Comparison of ENCODE assay signal across 19 cellular contexts in genomic region chr4:75702919-75703411, GRCh38. TPM values are rescaled to one million over a fixed set of nuclear protein-coding genes. Genes with fewer than 3 reads are reported as not detected.
DNase-seq lines count a peak whose midpoint lies in the region; TF ChIP-seq lines count a peak whose summit lies in the region.
"Had no signal": no experiment of that assay in that cellular context is flagged by ENCODE, and none has a peak within 500 bp of the region (broad histone marks: within the 10 kb centered on the region; RNA-seq: fewer than 3 reads in every experiment).

No MANE protein-coding gene starts in this region.

- BruUV-seq in MCF 10A (replicated peaks; lab: Mats Ljungman, UMichigan) = no TSS peak

- no peak overlapping the region for H2BK5ac ChIP-seq in mesenchymal stem cell (ENCODE audit: low read depth, low read length, poor library complexity, severe bottlenecking)

- H3K4me2 ChIP-seq in mesenchymal stem cell (ENCODE audit: low read length, poor library complexity, severe bottlenecking) (no peak overlapping the region), smooth muscle cell (peak overlapping the region; percentile 66)

- H3K9me3 ChIP-seq in HUES64 (ENCODE audit: insufficient read depth, low read depth, low read length) (no peaks in the 10 kb centered on the region), mesenchymal stem cell (ENCODE audit: control insufficient read depth, low read length) (no peaks in the 10 kb centered on the region), smooth muscle cell (replicated peaks; ENCODE audit: low read depth) (no peaks in the 10 kb centered on the region)
- no peaks in the 10 kb centered on the region for H3K9me3 ChIP-seq in CD8-positive, alpha-beta memory T cell (ENCODE audit: low read length)
- H3K9me3 ChIP-seq: ovary, testis had no signal

- WGBS in HUES64 = 48% methylated on average over 4 of the region's 4 CpGs
- WGBS in mesenchymal stem cell = 57% methylated on average over 4 of the region's 4 CpGs
- WGBS in smooth muscle cell (ENCODE audit: low lambda C conversion rate) = 14% methylated on average over 4 of the region's 4 CpGs

- H3K18ac ChIP-seq in mesenchymal stem cell (ENCODE audit: low read depth in 1 of 2, low read length in 2 of 2) = no peak overlapping the region

- no peak overlapping the region for H2BK12ac ChIP-seq in mesenchymal stem cell (ENCODE audit: low read length in 2 of 2)

- TF ChIP-seq CTCF in endothelial cell (IDR thresholded peaks at IDR 0.05; ENCODE audit: unreplicated experiment) (no peak), smooth muscle cell (IDR thresholded peaks at IDR 0.05; ENCODE audit: borderline replicate concordance, insufficient read depth, poor library complexity, severe bottlenecking) (no peak), MCF 10A (IDR thresholded peaks at IDR 0.05; ENCODE audit: unreplicated experiment) (no peak)

- POLR2A ChIA-PET in MCF 10A (lab: Yijun Ruan, JAX) = no interaction called here
- POLR2A ChIA-PET in CD8-positive, alpha-beta memory T cell (lab: Charles Lee) = no interaction called here

- H3K9me3 Mint-ChIP-seq in endothelial cell (ENCODE audit: unreplicated experiment) (no peaks in the 10 kb centered on the region), MCF 10A (ENCODE audit: unreplicated experiment) (no peaks in the 10 kb centered on the region)
- no peaks in the 10 kb centered on the region for H3K9me3 Mint-ChIP-seq in CD8-positive, alpha-beta memory T cell
- H3K9me3 Mint-ChIP-seq: activated naive CD4-positive, alpha-beta T cell treated with anti-CD3 and anti-CD28 coated beads for 36 hours; CD4-positive, CD25-positive, alpha-beta regulatory T cell; HFFc6; natural killer cell had no signal

- no peak overlapping the region for H2BK15ac ChIP-seq in mesenchymal stem cell (ENCODE audit: low read depth, poor library complexity, severe bottlenecking)

- H3F3A ChIP-seq in smooth muscle cell (ENCODE audit: low read depth) = no peaks in the 10 kb centered on the region

- H3K14ac ChIP-seq in mesenchymal stem cell (ENCODE audit: low read length in 2 of 2) = no peak overlapping the region

- no peaks in the 10 kb centered on the region for H3K79me2 ChIP-seq in smooth muscle cell (ENCODE audit: low read depth)

- H3K27ac ChIP-seq in HUES64 (ENCODE audit: low read depth, low read length) (peak overlapping the region; percentile 70; the same call in 1 of the 2 replicates), mesenchymal stem cell (ENCODE audit: low read length, poor library complexity, severe bottlenecking) (no peak overlapping the region), smooth muscle cell (ENCODE audit: low read depth) (peak overlapping the region; percentile 26)
- H3K27ac ChIP-seq in CD8-positive, alpha-beta memory T cell (ENCODE audit: low read depth, low read length) = no peak overlapping the region
- H3K27ac ChIP-seq: coronary artery, ovary, testis had no signal

- H3K79me1 ChIP-seq in mesenchymal stem cell (replicated peaks; ENCODE audit: low read length, poor library complexity, severe bottlenecking) = peaks cover 4% of the 10 kb centered on the region

- intact Hi-C loops in MCF 10A (cut with micrococcal nuclease) = no loop called here

- CTCF ChIA-PET in MCF 10A (lab: Yijun Ruan, JAX) = no interaction called here
- CTCF ChIA-PET in CD8-positive, alpha-beta memory T cell (lab: Charles Lee) = no interaction called here

- H3K36me3 ChIP-seq in HUES64 (ENCODE audit: insufficient read depth, low read length) (0 out of 2 replicates have a peak, but pooled peaks cover 7% of the 10 kb centered on the region), mesenchymal stem cell (ENCODE audit: control insufficient read depth in 1 of 2, insufficient read depth in 2 of 2, low read depth in 1 of 2, low read length in 2 of 2) (no peaks in the 10 kb centered on the region), smooth muscle cell (ENCODE audit: low read depth) (no peaks in the 10 kb centered on the region)
- no peaks in the 10 kb centered on the region for H3K36me3 ChIP-seq in CD8-positive, alpha-beta memory T cell (ENCODE audit: insufficient read depth, low read length)
- H3K36me3 ChIP-seq: ovary had no signal

- no peaks in the 10 kb centered on the region for H3K27me3 ChIP-seq in HUES64 (ENCODE audit: insufficient read depth, low read length)
- H3K27me3 ChIP-seq in mesenchymal stem cell (ENCODE audit: control insufficient read depth in 1 of 2, insufficient read depth in 1 of 2, low read length in 2 of 2) = no peaks in the 10 kb centered on the region
- no peaks in the 10 kb centered on the region for H3K27me3 ChIP-seq in smooth muscle cell (ENCODE audit: low read depth)
- no peaks in the 10 kb centered on the region for H3K27me3 ChIP-seq in CD8-positive, alpha-beta memory T cell (ENCODE audit: insufficient read depth, low read length, poor library complexity, severe bottlenecking)
- H3K27me3 ChIP-seq: ovary, testis had no signal

- H3K4me3 ChIP-seq in HUES64 (ENCODE audit: low read length) = no peak overlapping the region
- no peak overlapping the region for H3K4me3 ChIP-seq in mesenchymal stem cell (ENCODE audit: insufficient read depth in 1 of 2, low read depth in 1 of 2, low read length in 2 of 2)
- H3K4me3 ChIP-seq in smooth muscle cell = no peak overlapping the region
- no peak overlapping the region for H3K4me3 ChIP-seq in CD8-positive, alpha-beta memory T cell (ENCODE audit: low read length)
- H3K4me3 ChIP-seq: coronary artery, ovary, testis had no signal

- no peak overlapping the region for H3K23ac ChIP-seq in mesenchymal stem cell (ENCODE audit: low read length in 2 of 2)

- H4K91ac ChIP-seq in mesenchymal stem cell (ENCODE audit: low read length) = no peak overlapping the region

- DNase-seq in endothelial cell (ENCODE audit: low spot score) (no peak), mesenchymal stem cell (peak; percentile 60), smooth muscle cell (lab: John Stamatoyannopoulos, UW; ENCODE audit: unreplicated experiment) (no peak), inferior parietal cortex (ENCODE audit: extremely low spot score) (no peak), MCF 10A (ENCODE audit: unreplicated experiment) (no peak)
- DNase-seq in CD8-positive, alpha-beta memory T cell = no peak
- DNase-seq: activated CD4-positive, alpha-beta T cell treated with anti-CD3 and anti-CD28 coated beads for 48 hours; activated naive CD4-positive, alpha-beta T cell treated with anti-CD3 and anti-CD28 coated beads for 36 hours; CD4-positive, CD25-positive, alpha-beta regulatory T cell; DMS 273 treated with DMSO at 0.1 percent for 48 hours; HFFc6; natural killer cell; NCI-H526 treated with DMSO at 0.1 percent for 48 hours; ovary; stimulated activated CD4-positive, alpha-beta T cell treated with anti-CD3 and anti-CD28 coated beads, Interleukin-4, amount 100 ng/mL, for 24 hours; stimulated activated naive CD4-positive, alpha-beta T cell treated with Interleukin-2 at 50 U/mL for 16 hours; testis had no signal

- H3K4me1 ChIP-seq in HUES64 (ENCODE audit: insufficient read depth, low read length) = peaks cover 37% of the 10 kb centered on the region
- H3K4me1 ChIP-seq in mesenchymal stem cell (ENCODE audit: control insufficient read depth, insufficient read depth, low read depth, low read length) = no peaks in the 10 kb centered on the region
- peaks cover 4% of the 10 kb centered on the region for H3K4me1 ChIP-seq in smooth muscle cell (ENCODE audit: low read depth)
- peaks cover 14% of the 10 kb centered on the region for H3K4me1 ChIP-seq in CD8-positive, alpha-beta memory T cell (ENCODE audit: insufficient read depth, low read length)
- H3K4me1 ChIP-seq: testis had no signal

- H3K27ac Mint-ChIP-seq in endothelial cell (ENCODE audit: unreplicated experiment) (peak overlapping the region; percentile 20), MCF 10A (ENCODE audit: low read depth, unreplicated experiment) (no peak overlapping the region)
- H3K27ac Mint-ChIP-seq in CD8-positive, alpha-beta memory T cell = no peak overlapping the region
- H3K27ac Mint-ChIP-seq: activated naive CD4-positive, alpha-beta T cell treated with anti-CD3 and anti-CD28 coated beads for 36 hours; HFFc6; natural killer cell had no signal

- H3K4me1 Mint-ChIP-seq in endothelial cell (ENCODE audit: unreplicated experiment) = peaks cover 9% of the 10 kb centered on the region
- H3K4me1 Mint-ChIP-seq in MCF 10A (ENCODE audit: insufficient read depth, unreplicated experiment) = no peaks in the 10 kb centered on the region
- H3K4me1 Mint-ChIP-seq in CD8-positive, alpha-beta memory T cell = peaks cover 16 to 18% (median 18%) of the 10 kb centered on the region in 3 donors

- H3K4me3 Mint-ChIP-seq in endothelial cell (ENCODE audit: unreplicated experiment) (no peak overlapping the region), MCF 10A (ENCODE audit: unreplicated experiment) (no peak overlapping the region)
- H3K4me3 Mint-ChIP-seq in CD8-positive, alpha-beta memory T cell = no peak overlapping the region
- H3K4me3 Mint-ChIP-seq: activated naive CD4-positive, alpha-beta T cell treated with anti-CD3 and anti-CD28 coated beads for 36 hours; CD4-positive, CD25-positive, alpha-beta regulatory T cell; HFFc6; natural killer cell had no signal

- peaks cover 3% of the 10 kb centered on the region for H3K27me3 Mint-ChIP-seq in endothelial cell (ENCODE audit: unreplicated experiment)
- H3K27me3 Mint-ChIP-seq in MCF 10A (ENCODE audit: insufficient read depth, unreplicated experiment) = no peaks in the 10 kb centered on the region
- no peaks in the 10 kb centered on the region for H3K27me3 Mint-ChIP-seq in CD8-positive, alpha-beta memory T cell
- H3K27me3 Mint-ChIP-seq: CD4-positive, CD25-positive, alpha-beta regulatory T cell had no signal

- no peaks in the 10 kb centered on the region for H3K36me3 Mint-ChIP-seq in endothelial cell (ENCODE audit: low read depth, unreplicated experiment)
- peaks cover 11% of the 10 kb centered on the region for H3K36me3 Mint-ChIP-seq in MCF 10A (ENCODE audit: insufficient read depth, unreplicated experiment)
- H3K36me3 Mint-ChIP-seq in CD8-positive, alpha-beta memory T cell = peaks cover 0 to 7% (median 0%) of the 10 kb centered on the region in 3 donors
- H3K36me3 Mint-ChIP-seq: CD4-positive, CD25-positive, alpha-beta regulatory T cell; natural killer cell had no signal

- peak overlapping the region; percentile 47 for H4K8ac ChIP-seq in mesenchymal stem cell (ENCODE audit: low read length)

- H4K20me1 ChIP-seq in smooth muscle cell (ENCODE audit: low read depth) = no peaks in the 10 kb centered on the region

- no peak overlapping the region for H2AK5ac ChIP-seq in mesenchymal stem cell (ENCODE audit: low read length, severe bottlenecking)

- H2AFZ ChIP-seq in mesenchymal stem cell (ENCODE audit: low read depth, low read length) = no peak overlapping the region
- peak overlapping the region; percentile 61 for H2AFZ ChIP-seq in smooth muscle cell (ENCODE audit: low read depth)

- no peak overlapping the region for H3K4ac ChIP-seq in mesenchymal stem cell (ENCODE audit: low read depth in 1 of 2, low read length in 2 of 2)

- H3K9ac ChIP-seq in HUES64 (ENCODE audit: low read depth, low read length) (peak overlapping the region; percentile 13), mesenchymal stem cell (ENCODE audit: low read length) (no peak overlapping the region), smooth muscle cell (ENCODE audit: low read depth) (no peak overlapping the region)

- H2BK120ac ChIP-seq in mesenchymal stem cell (ENCODE audit: low read depth, low read length) = no peak overlapping the region

RNA-seq across cellular contexts. Expression of gene USO1, which starts 21.4 kb away (rescaled TPM):
- 99.8 TPM for polyA plus RNA-seq in HUES64 (2013, experiment 1 of 2)
- polyA plus RNA-seq in HUES64 (2013, experiment 2 of 2) = 99.9 TPM
- total RNA-seq in endothelial cell (ENCODE audit: unreplicated experiment) (48.5 TPM), smooth muscle cell (94.6 and 111 TPM in 2 replicates), MCF 10A (2022) (105 and 108 TPM in 2 replicates)
- 68.2 TPM for polyA plus RNA-seq in mesenchymal stem cell (2013, experiment 1 of 2)
- 72.2 TPM for polyA plus RNA-seq in mesenchymal stem cell (2013, experiment 2 of 2)
- polyA plus RNA-seq in smooth muscle cell = 43.1 and 50.4 TPM in 2 replicates
- total RNA-seq in CD8-positive, alpha-beta memory T cell = 10 to 100 TPM; 39.9 to 41.5 TPM
- 33.5 TPM for polyA plus RNA-seq in CD8-positive, alpha-beta memory T cell

RNA-seq across cellular contexts. Expression of gene G3BP2, which starts 29.8 kb away (rescaled TPM):
- 205 TPM for polyA plus RNA-seq in HUES64 (2013, experiment 1 of 2)
- 202 TPM for polyA plus RNA-seq in HUES64 (2013, experiment 2 of 2)
- total RNA-seq in endothelial cell (ENCODE audit: unreplicated experiment) (209 TPM), smooth muscle cell (149 and 172 TPM in 2 replicates), MCF 10A (2022) (179 and 231 TPM in 2 replicates)
- polyA plus RNA-seq in mesenchymal stem cell (2013, experiment 1 of 2) = 99.9 TPM
- 101 TPM for polyA plus RNA-seq in mesenchymal stem cell (2013, experiment 2 of 2)
- 81.7 and 84.5 TPM in 2 replicates for polyA plus RNA-seq in smooth muscle cell
- 100 to 1,000 TPM; 189 to 195 TPM for total RNA-seq in CD8-positive, alpha-beta memory T cell
- 115 TPM for polyA plus RNA-seq in CD8-positive, alpha-beta memory T cell

Comparison
In these comparisons a context has a peak if more than half of its experiments do, and no peak if none do; other contexts are left out.
1. H3K27ac ChIP-seq: peak in HUES64 (single experiment) and smooth muscle cell (single experiment); none in mesenchymal stem cell (single experiment) and CD8-positive, alpha-beta memory T cell (single experiment).